Comparison of ENCODE assay signal across 18 cellular contexts in genomic region chr20:34998331-34998950, GRCh38. TPM values are rescaled to one million over a fixed set of nuclear protein-coding genes. Genes with fewer than 3 reads are reported as not detected.
DNase-seq lines count a peak whose midpoint lies in the region; ATAC-seq and TF ChIP-seq lines count a peak whose summit lies in the region.
"Had no signal": no experiment of that assay in that cellular context is flagged by ENCODE, and none has a peak within 500 bp of the region (broad histone marks: within the 10 kb centered on the region; RNA-seq: fewer than 3 reads in every experiment).

No MANE protein-coding gene starts in this region.

- TF ChIP-seq CTCF in cardiac muscle cell (IDR thresholded peaks at IDR 0.05; ENCODE audit: low read depth, low read length) = no peak
- no peak for TF ChIP-seq CTCF in right atrium auricular region (IDR thresholded peaks at IDR 0.05)

- H3K27ac ChIP-seq in cardiac muscle cell = peak overlapping the region; percentile 38
- no peak overlapping the region for H3K27ac ChIP-seq in right atrium auricular region
- no peak overlapping the region for H3K27ac ChIP-seq in right cardiac atrium (ENCODE audit: low read length)
- peak overlapping the region; percentile 22 for H3K27ac ChIP-seq in temporal lobe (ENCODE audit: low read depth, low read length)
- H3K27ac ChIP-seq: ovary had no signal

- H3K27me3 ChIP-seq in cardiac muscle cell (no peaks in the 10 kb centered on the region), right atrium auricular region (no peaks in the 10 kb centered on the region), right cardiac atrium (ENCODE audit: control insufficient read depth, insufficient read depth) (no peaks in the 10 kb centered on the region)
- H3K27me3 ChIP-seq: ovary had no signal

- peaks cover 78% of the 10 kb centered on the region for H3K36me3 ChIP-seq in cardiac muscle cell
- H3K36me3 ChIP-seq in right atrium auricular region = peaks cover 100% of the 10 kb centered on the region
- H3K36me3 ChIP-seq: ovary had no signal

- intact Hi-C loops in right cardiac atrium (cut with DNase I) = no loop called here

- H3K4me1 ChIP-seq in cardiac muscle cell (ENCODE audit: low read depth) (no peaks in the 10 kb centered on the region), right atrium auricular region (peaks cover 0 to 5% of the 10 kb centered on the region in 2 donors), right cardiac atrium (ENCODE audit: control insufficient read depth, insufficient read depth, low read length) (no peaks in the 10 kb centered on the region)

- no peaks in the 10 kb centered on the region for H3K9me3 ChIP-seq in cardiac muscle cell (ENCODE audit: low read depth)
- no peaks in the 10 kb centered on the region for H3K9me3 ChIP-seq in right atrium auricular region
- no peaks in the 10 kb centered on the region for H3K9me3 ChIP-seq in right cardiac atrium (ENCODE audit: control insufficient read depth, low read length)
- H3K9me3 ChIP-seq: ovary had no signal

- DNase-seq in cardiac muscle cell (ENCODE audit: low read depth in 1 of 2, low spot score in 1 of 2) (no peak), right atrium auricular region (ENCODE audit: low spot score) (no peak), right cardiac atrium (peak in 2 of 3 donors; percentile 41 to 56), GF-D8 (lab: John Stamatoyannopoulos, UW) (no peak), kidney tubule cell (ENCODE audit: low spot score) (no peak)
- no peak for DNase-seq in activated CD4-positive, alpha-beta T cell treated with anti-CD3 and anti-CD28 coated beads, Interleukin-2, amount 50 U/mL, for 1 hour
- DNase-seq: activated CD4-positive, alpha-beta T cell treated with anti-CD3 and anti-CD28 coated beads, Interleukin-2, amount 50 U/mL, for 48 hours; activated naive CD8-positive, alpha-beta T cell treated with anti-CD3 and anti-CD28 coated beads, Interleukin-2, amount 10 ng/mL, durations not matched to agents 7 days and 5 days; activated T-cell treated with anti-CD3 and anti-CD28 coated beads, Interleukin-2, amount 50 U/mL, for 1 hour; CD4-positive, alpha-beta memory T cell; effector CD4-positive, alpha-beta T cell; hippocampal formation; NCI-H1092; NCI-H69; ovary; stimulated activated CD4-positive, alpha-beta T cell treated with anti-CD3 and anti-CD28 coated beads, Interleukin-2, amount 100 ng/mL, for 48 hours had no signal

- 89% methylated on average over 28 of the region's 28 CpGs for WGBS in right cardiac atrium

- ATAC-seq in SK-N-SH treated with all-trans-retinoic acid at 6 μM for 48 hours = peak; percentile 4; the same call in 2 of the 3 replicates
- ATAC-seq in right cardiac atrium = no peak

- H3K4me3 ChIP-seq in cardiac muscle cell = no peak overlapping the region
- no peak overlapping the region for H3K4me3 ChIP-seq in right atrium auricular region
- no peak overlapping the region for H3K4me3 ChIP-seq in right cardiac atrium (ENCODE audit: low read length)
- H3K4me3 ChIP-seq: ovary had no signal

TF ChIP-seq in SK-N-SH treated with all-trans-retinoic acid at 6 μM for 48 hours, 23 proteins besides CTCF, POLR2A, EP300 and RAD21:
- TF ChIP-seq ARNTL (CRISPR knock-in tag; IDR thresholded peaks at IDR 0.05; ENCODE audit: borderline replicate concordance, low read depth) = no peak
- TF ChIP-seq TOX (CRISPR knock-in tag; IDR thresholded peaks at IDR 0.05; ENCODE audit: borderline replicate concordance) = no peak
- no peak for TF ChIP-seq ESRRG (CRISPR knock-in tag; IDR thresholded peaks at IDR 0.05)
- no peak for TF ChIP-seq RARB (CRISPR knock-in tag; IDR thresholded peaks at IDR 0.05)
- no peak for TF ChIP-seq BACH2 (CRISPR knock-in tag; IDR thresholded peaks at IDR 0.05; ENCODE audit: borderline replicate concordance)
- TF ChIP-seq ZNF70 (CRISPR knock-in tag; IDR thresholded peaks at IDR 0.05) = no peak
- TF ChIP-seq, protein P1, sequence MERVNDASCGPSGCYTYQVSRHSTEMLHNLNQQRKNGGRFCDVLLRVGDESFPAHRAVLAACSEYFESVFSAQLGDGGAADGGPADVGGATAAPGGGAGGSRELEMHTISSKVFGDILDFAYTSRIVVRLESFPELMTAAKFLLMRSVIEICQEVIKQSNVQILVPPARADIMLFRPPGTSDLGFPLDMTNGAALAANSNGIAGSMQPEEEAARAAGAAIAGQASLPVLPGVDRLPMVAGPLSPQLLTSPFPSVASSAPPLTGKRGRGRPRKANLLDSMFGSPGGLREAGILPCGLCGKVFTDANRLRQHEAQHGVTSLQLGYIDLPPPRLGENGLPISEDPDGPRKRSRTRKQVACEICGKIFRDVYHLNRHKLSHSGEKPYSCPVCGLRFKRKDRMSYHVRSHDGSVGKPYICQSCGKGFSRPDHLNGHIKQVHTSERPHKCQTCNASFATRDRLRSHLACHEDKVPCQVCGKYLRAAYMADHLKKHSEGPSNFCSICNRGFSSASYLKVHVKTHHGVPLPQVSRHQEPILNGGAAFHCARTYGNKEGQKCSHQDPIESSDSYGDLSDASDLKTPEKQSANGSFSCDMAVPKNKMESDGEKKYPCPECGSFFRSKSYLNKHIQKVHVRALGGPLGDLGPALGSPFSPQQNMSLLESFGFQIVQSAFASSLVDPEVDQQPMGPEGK (CRISPR knock-in tag; IDR thresholded peaks at IDR 0.05; ENCODE audit: borderline replicate concordance) = no peak
- TF ChIP-seq SNAI2 (CRISPR knock-in tag; IDR thresholded peaks at IDR 0.05) = no peak
- TF ChIP-seq, protein P2, sequence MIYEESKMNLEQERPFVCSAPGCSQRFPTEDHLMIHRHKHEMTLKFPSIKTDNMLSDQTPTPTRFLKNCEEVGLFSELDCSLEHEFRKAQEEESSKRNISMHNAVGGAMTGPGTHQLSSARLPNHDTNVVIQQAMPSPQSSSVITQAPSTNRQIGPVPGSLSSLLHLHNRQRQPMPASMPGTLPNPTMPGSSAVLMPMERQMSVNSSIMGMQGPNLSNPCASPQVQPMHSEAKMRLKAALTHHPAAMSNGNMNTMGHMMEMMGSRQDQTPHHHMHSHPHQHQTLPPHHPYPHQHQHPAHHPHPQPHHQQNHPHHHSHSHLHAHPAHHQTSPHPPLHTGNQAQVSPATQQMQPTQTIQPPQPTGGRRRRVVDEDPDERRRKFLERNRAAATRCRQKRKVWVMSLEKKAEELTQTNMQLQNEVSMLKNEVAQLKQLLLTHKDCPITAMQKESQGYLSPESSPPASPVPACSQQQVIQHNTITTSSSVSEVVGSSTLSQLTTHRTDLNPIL (CRISPR knock-in tag; IDR thresholded peaks at IDR 0.05; ENCODE audit: low read depth) = no peak
- no peak for TF ChIP-seq ZC3H10 (CRISPR knock-in tag; IDR thresholded peaks at IDR 0.05)
- TF ChIP-seq ZFP30 (CRISPR knock-in tag; IDR thresholded peaks at IDR 0.05) = no peak

RNA-seq across cellular contexts. Expression of gene MYH7B, which starts 42.8 kb away (rescaled TPM):
- total RNA-seq in cardiac muscle cell = 30.2 and 73.2 TPM in 2 replicates
- 107 and 112 TPM in 2 replicates for polyA plus RNA-seq in cardiac muscle cell
- total RNA-seq in right atrium auricular region = 10 to 100 TPM; 24.4 to 34.9 TPM
- total RNA-seq in right cardiac atrium = 100 to 1,000 TPM in 2 of 4 donors, 10 to 100 TPM in 2; 43.3 to 134 (median 99.2) TPM
- polyA plus RNA-seq in right cardiac atrium = 125 TPM
- under 0.01 TPM for total RNA-seq in temporal lobe

RNA-seq across cellular contexts. Expression of gene GSS, which starts 42.8 kb away (rescaled TPM):
- total RNA-seq in cardiac muscle cell = 50.5 and 69.5 TPM in 2 replicates
- 59.9 and 82.9 TPM in 2 replicates for polyA plus RNA-seq in cardiac muscle cell
- total RNA-seq in right atrium auricular region = 10 to 100 TPM; 23.0 to 38.3 TPM
- 10 to 100 TPM; 23.6 to 32.6 (median 26.3) TPM for total RNA-seq in right cardiac atrium
- 37.7 TPM for polyA plus RNA-seq in right cardiac atrium
- total RNA-seq in temporal lobe = 22.6 TPM

Comparison
In these comparisons a context has a peak if more than half of its experiments do, and no peak if none do; other contexts are left out.
1. DNase-seq: peak in right cardiac atrium (2 of 3); none in cardiac muscle cell (0 of 2), right atrium auricular region (single experiment), GF-D8 (single experiment), kidney tubule cell (single experiment) and activated CD4-positive, alpha-beta T cell treated with anti-CD3 and anti-CD28 coated beads, Interleukin-2, amount 50 U/mL, for 1 hour (single experiment).
2. H3K27ac ChIP-seq: peak in cardiac muscle cell (single experiment) and temporal lobe (single experiment); none in right atrium auricular region (0 of 2) and right cardiac atrium (single experiment).
3. RNA of gene MYH7B, which starts 42.8 kb away (total RNA-seq): 43.3 to 134 TPM in right cardiac atrium, 30.2 to 73.2 TPM in cardiac muscle cell and 24.4 to 34.9 TPM in right atrium auricular region; under 0.01 TPM in temporal lobe (single experiment); every median in the first group is over 10 times any median in the second.